In genomic region chr4:48375651-48376291, GRCh38 we compare ENCODE assay signal across 12 cellular contexts. TPM values are rescaled to one million over a fixed set of nuclear protein-coding genes. Genes with fewer than 3 reads are reported as not detected.
DNase-seq lines count a peak whose midpoint lies in the region; TF ChIP-seq lines count a peak whose summit lies in the region.
"Had no signal": no experiment of that assay in that cellular context is flagged by ENCODE, and none has a peak within 500 bp of the region (broad histone marks: within the 10 kb centered on the region; RNA-seq: fewer than 3 reads in every experiment).

No MANE protein-coding gene starts in this region.

- H3K36me3 ChIP-seq in SJSA1: 0 out of 2 replicates have a peak, but pooled peaks cover 2% of the 10 kb centered on the region
- no peaks in the 10 kb centered on the region for H3K36me3 ChIP-seq in urinary bladder (ENCODE audit: insufficient read depth)
- H3K36me3 ChIP-seq: thoracic aorta had no signal

- H3K36me3 Mint-ChIP-seq in activated naive CD4-positive, alpha-beta T cell treated with anti-CD3 and anti-CD28 coated beads, Interleukin-2, amount 50 U/mL, for 24 hours: peaks cover 10% of the 10 kb centered on the region
- H3K36me3 Mint-ChIP-seq in activated naive CD4-positive, alpha-beta T cell treated with anti-CD3 and anti-CD28 coated beads, Interleukin-2, amount 10 ng/mL, durations not matched to agents 7 days and 5 days: peaks cover 21% of the 10 kb centered on the region
- H3K36me3 Mint-ChIP-seq in glutamatergic neuron (ENCODE audit: unreplicated experiment): no peaks in the 10 kb centered on the region
- peaks cover 7% of the 10 kb centered on the region for H3K36me3 Mint-ChIP-seq in activated naive CD8-positive, alpha-beta T cell treated with anti-CD3 and anti-CD28 coated beads for 36 hours

- H3K4me3 Mint-ChIP-seq in activated naive CD4-positive, alpha-beta T cell treated with anti-CD3 and anti-CD28 coated beads, Interleukin-2, amount 50 U/mL, for 24 hours: no peak overlapping the region
- no peak overlapping the region for H3K4me3 Mint-ChIP-seq in activated naive CD4-positive, alpha-beta T cell treated with anti-CD3 and anti-CD28 coated beads, Interleukin-2, amount 10 ng/mL, durations not matched to agents 7 days and 5 days
- H3K4me3 Mint-ChIP-seq in glutamatergic neuron (ENCODE audit: unreplicated experiment): no peak overlapping the region
- no peak overlapping the region for H3K4me3 Mint-ChIP-seq in activated naive CD8-positive, alpha-beta T cell treated with anti-CD3 and anti-CD28 coated beads for 36 hours
- H3K4me3 Mint-ChIP-seq: naive thymus-derived CD4-positive, alpha-beta T cell had no signal

- H3K27ac ChIP-seq in SJSA1 (peak overlapping the region; percentile 21; the same call in 1 of the 2 replicates), urinary bladder (ENCODE audit: low read depth) (peak overlapping the region; percentile 29)
- H3K27ac ChIP-seq: BLaER1, thoracic aorta had no signal

- no peaks in the 10 kb centered on the region for H3K9me3 Mint-ChIP-seq in activated naive CD4-positive, alpha-beta T cell treated with anti-CD3 and anti-CD28 coated beads, Interleukin-2, amount 50 U/mL, for 24 hours
- H3K9me3 Mint-ChIP-seq in activated naive CD4-positive, alpha-beta T cell treated with anti-CD3 and anti-CD28 coated beads, Interleukin-2, amount 10 ng/mL, durations not matched to agents 7 days and 5 days: no peaks in the 10 kb centered on the region
- peaks cover 3% of the 10 kb centered on the region for H3K9me3 Mint-ChIP-seq in glutamatergic neuron (ENCODE audit: unreplicated experiment)
- H3K9me3 Mint-ChIP-seq in activated naive CD8-positive, alpha-beta T cell treated with anti-CD3 and anti-CD28 coated beads for 36 hours: no peaks in the 10 kb centered on the region
- H3K9me3 Mint-ChIP-seq: naive thymus-derived CD4-positive, alpha-beta T cell had no signal

- peaks cover 41% of the 10 kb centered on the region for H3K4me1 Mint-ChIP-seq in activated naive CD4-positive, alpha-beta T cell treated with anti-CD3 and anti-CD28 coated beads, Interleukin-2, amount 50 U/mL, for 24 hours
- H3K4me1 Mint-ChIP-seq in activated naive CD4-positive, alpha-beta T cell treated with anti-CD3 and anti-CD28 coated beads, Interleukin-2, amount 10 ng/mL, durations not matched to agents 7 days and 5 days: peaks cover under 1% of the 10 kb centered on the region
- peaks cover 12% of the 10 kb centered on the region for H3K4me1 Mint-ChIP-seq in glutamatergic neuron (ENCODE audit: low read depth, unreplicated experiment)
- peaks cover 4% of the 10 kb centered on the region for H3K4me1 Mint-ChIP-seq in activated naive CD8-positive, alpha-beta T cell treated with anti-CD3 and anti-CD28 coated beads for 36 hours

- in situ Hi-C loops in GM13976 (cut with MboI; ENCODE audit: low sequenced_read_pairs, unreplicated experiment): no loop called here

- H3K27me3 ChIP-seq in SJSA1 (replicated peaks): no peaks in the 10 kb centered on the region
- H3K27me3 ChIP-seq: BLaER1 had no signal

- no peak for DNase-seq in activated naive CD4-positive, alpha-beta T cell treated with anti-CD3 and anti-CD28 coated beads, Interleukin-2, amount 10 ng/mL, durations not matched to agents 7 days and 5 days
- DNase-seq in SJSA1 (ENCODE audit: low read depth in 1 of 2, low spot score in 2 of 2) (peak; percentile 25 to 41), glutamatergic neuron (no peak), GM13976 (ENCODE audit: low spot score) (no peak), HUDEP-2 (lab: John Stamatoyannopoulos, UW; ENCODE audit: unreplicated experiment in 76 of 76) (no peak)
- no peak for DNase-seq in activated naive CD8-positive, alpha-beta T cell treated with anti-CD3 and anti-CD28 coated beads for 36 hours
- DNase-seq: naive thymus-derived CD4-positive, alpha-beta T cell; NCI-H774 had no signal

- H3K4me1 ChIP-seq in SJSA1 (replicated peaks): peaks cover 7% of the 10 kb centered on the region
- peaks cover 2% of the 10 kb centered on the region for H3K4me1 ChIP-seq in urinary bladder (ENCODE audit: insufficient read depth)

- H3K4me3 ChIP-seq in SJSA1: no peak overlapping the region
- no peak overlapping the region for H3K4me3 ChIP-seq in urinary bladder (ENCODE audit: low read depth, low read length)
- H3K4me3 ChIP-seq: BLaER1, thoracic aorta had no signal

- H3K27ac Mint-ChIP-seq in activated naive CD4-positive, alpha-beta T cell treated with anti-CD3 and anti-CD28 coated beads, Interleukin-2, amount 50 U/mL, for 24 hours: peak overlapping the region; percentile 0
- H3K27ac Mint-ChIP-seq in activated naive CD4-positive, alpha-beta T cell treated with anti-CD3 and anti-CD28 coated beads, Interleukin-2, amount 10 ng/mL, durations not matched to agents 7 days and 5 days: no peak overlapping the region
- peak overlapping the region; percentile 7 for H3K27ac Mint-ChIP-seq in glutamatergic neuron (ENCODE audit: unreplicated experiment)
- no peak overlapping the region for H3K27ac Mint-ChIP-seq in activated naive CD8-positive, alpha-beta T cell treated with anti-CD3 and anti-CD28 coated beads for 36 hours

- CTCF ChIA-PET in activated naive CD4-positive, alpha-beta T cell treated with anti-CD3 and anti-CD28 coated beads, Interleukin-2, amount 10 ng/mL, durations not matched to agents 7 days and 5 days (lab: Charles Lee): interaction anchor here (0.5 kb wide), 1 partner anchor 151 kb away, joined by 3 read pairs; no protein-coding TSS in a partner anchor

- H3K27me3 Mint-ChIP-seq in activated naive CD4-positive, alpha-beta T cell treated with anti-CD3 and anti-CD28 coated beads, Interleukin-2, amount 50 U/mL, for 24 hours: no peaks in the 10 kb centered on the region
- no peaks in the 10 kb centered on the region for H3K27me3 Mint-ChIP-seq in activated naive CD4-positive, alpha-beta T cell treated with anti-CD3 and anti-CD28 coated beads, Interleukin-2, amount 10 ng/mL, durations not matched to agents 7 days and 5 days
- peaks cover 1% of the 10 kb centered on the region for H3K27me3 Mint-ChIP-seq in glutamatergic neuron (ENCODE audit: unreplicated experiment)
- H3K27me3 Mint-ChIP-seq in activated naive CD8-positive, alpha-beta T cell treated with anti-CD3 and anti-CD28 coated beads for 36 hours: no peaks in the 10 kb centered on the region
- H3K27me3 Mint-ChIP-seq: naive thymus-derived CD4-positive, alpha-beta T cell had no signal

- TF ChIP-seq CTCF in glutamatergic neuron (IDR thresholded peaks at IDR 0.05; ENCODE audit: partially characterized antibody, unreplicated experiment) (no peak), GM13976 (IDR thresholded peaks at IDR 0.05; ENCODE audit: borderline replicate concordance, control extremely low read depth, extremely low read depth, insufficient read depth, missing control alignments) (no peak)

- 65% methylated on average over 6 of the region's 6 CpGs for WGBS in urinary bladder

- no peaks in the 10 kb centered on the region for H3K9me3 ChIP-seq in SJSA1 (replicated peaks)
- H3K9me3 ChIP-seq: BLaER1, thoracic aorta had no signal

RNA-seq across cellular contexts. Expression of gene SLAIN2, which starts 34.4 kb away (rescaled TPM):
- total RNA-seq in SJSA1 (2014; rRNA removed; shearing (Covaris generic)): 9.0 and 40.1 TPM in 2 replicates
- total RNA-seq in glutamatergic neuron (ENCODE audit: unreplicated experiment) (72.6 TPM), urinary bladder (73.9 TPM)
- polyA plus RNA-seq in urinary bladder: 90.7 TPM
- 10 to 100 TPM; 62.0 to 66.3 TPM for total RNA-seq in activated naive CD8-positive, alpha-beta T cell treated with anti-CD3 and anti-CD28 coated beads for 36 hours

Comparison
In these comparisons a context has a peak if more than half of its experiments do, and no peak if none do; other contexts are left out.
1. H3K27ac Mint-ChIP-seq: peak in activated naive CD4-positive, alpha-beta T cell treated with anti-CD3 and anti-CD28 coated beads, Interleukin-2, amount 50 U/mL, for 24 hours (single experiment) and glutamatergic neuron (single experiment); none in activated naive CD4-positive, alpha-beta T cell treated with anti-CD3 and anti-CD28 coated beads, Interleukin-2, amount 10 ng/mL, durations not matched to agents 7 days and 5 days (single experiment) and activated naive CD8-positive, alpha-beta T cell treated with anti-CD3 and anti-CD28 coated beads for 36 hours (single experiment).
2. DNase-seq: peak in SJSA1 (2 of 2); none in activated naive CD4-positive, alpha-beta T cell treated with anti-CD3 and anti-CD28 coated beads, Interleukin-2, amount 10 ng/mL, durations not matched to agents 7 days and 5 days (single experiment), glutamatergic neuron (single experiment), GM13976 (single experiment), activated naive CD8-positive, alpha-beta T cell treated with anti-CD3 and anti-CD28 coated beads for 36 hours (single experiment) and HUDEP-2 (0 of 76).